ENCODE assay signal across 9 cellular contexts in genomic region chr5:69414885-69415583, GRCh38. TPM values are rescaled to one million over a fixed set of nuclear protein-coding genes. Genes with fewer than 3 reads are reported as not detected.
DNase-seq lines count a peak whose midpoint lies in the region; ATAC-seq and TF ChIP-seq lines count a peak whose summit lies in the region.
"Had no signal": no experiment of that assay in that cellular context is flagged by ENCODE, and none has a peak within 500 bp of the region (broad histone marks: within the 10 kb centered on the region; RNA-seq: fewer than 3 reads in every experiment).

A gene with protein sequence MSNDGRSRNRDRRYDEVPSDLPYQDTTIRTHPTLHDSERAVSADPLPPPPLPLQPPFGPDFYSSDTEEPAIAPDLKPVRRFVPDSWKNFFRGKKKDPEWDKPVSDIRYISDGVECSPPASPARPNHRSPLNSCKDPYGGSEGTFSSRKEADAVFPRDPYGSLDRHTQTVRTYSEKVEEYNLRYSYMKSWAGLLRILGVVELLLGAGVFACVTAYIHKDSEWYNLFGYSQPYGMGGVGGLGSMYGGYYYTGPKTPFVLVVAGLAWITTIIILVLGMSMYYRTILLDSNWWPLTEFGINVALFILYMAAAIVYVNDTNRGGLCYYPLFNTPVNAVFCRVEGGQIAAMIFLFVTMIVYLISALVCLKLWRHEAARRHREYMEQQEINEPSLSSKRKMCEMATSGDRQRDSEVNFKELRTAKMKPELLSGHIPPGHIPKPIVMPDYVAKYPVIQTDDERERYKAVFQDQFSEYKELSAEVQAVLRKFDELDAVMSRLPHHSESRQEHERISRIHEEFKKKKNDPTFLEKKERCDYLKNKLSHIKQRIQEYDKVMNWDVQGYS (plus strand): TSS chr5:69415116. CDS start chr5:69419386, 4,270 bp downstream.

- intact Hi-C loops in MCF 10A (cut with micrococcal nuclease) = no loop called here

- peaks cover 16% of the 10 kb centered on the region for H3K4me1 Mint-ChIP-seq in MCF 10A (ENCODE audit: insufficient read depth, unreplicated experiment)

- H3K4me2 ChIP-seq in smooth muscle cell = peak within 1 kb of the TSS; percentile 92

- peak; percentile 74 for ATAC-seq in HG03571 (IDR thresholded peaks at IDR 0.05; ENCODE audit: unreplicated experiment)
- no peak for ATAC-seq in GM21367 (IDR thresholded peaks at IDR 0.05; ENCODE audit: unreplicated experiment)

- H2AFZ ChIP-seq in smooth muscle cell (ENCODE audit: low read depth) = peak within 1 kb of the TSS; percentile 68

- DNase-seq in NCI-H1092 treated with DMSO at 0.1 percent for 48 hours (lab: John Stamatoyannopoulos, UW) (peak; percentile 25), NCI-H1092 (lab: John Stamatoyannopoulos, UW) (no peak), T-helper 1 cell (peak; percentile 12 to 49 (median 27)), MCF 10A (ENCODE audit: unreplicated experiment) (peak; percentile 91), smooth muscle cell (lab: John Stamatoyannopoulos, UW; ENCODE audit: unreplicated experiment) (peak; percentile 6)

- H3K27ac ChIP-seq in iPS-18a (ENCODE audit: low read length) (peak within 1 kb of the TSS; percentile 19), smooth muscle cell (ENCODE audit: low read depth) (peak within 1 kb of the TSS; percentile 18)

- peak within 1 kb of the TSS; percentile 90 for H3K27ac Mint-ChIP-seq in MCF 10A (ENCODE audit: low read depth, unreplicated experiment)

- H3K79me2 ChIP-seq in smooth muscle cell (ENCODE audit: low read depth) = no peaks in the 10 kb centered on the region

- H3K4me3 ChIP-seq in iPS-18a (ENCODE audit: low read length) (peak within 1 kb of the TSS; percentile 82), smooth muscle cell (peak within 1 kb of the TSS; percentile 63)

- TF ChIP-seq CTCF in MCF 10A (IDR thresholded peaks at IDR 0.05; ENCODE audit: unreplicated experiment) (peak; percentile 50), smooth muscle cell (IDR thresholded peaks at IDR 0.05; ENCODE audit: borderline replicate concordance, insufficient read depth, poor library complexity, severe bottlenecking) (peak; percentile 15)

- H3K9ac ChIP-seq in iPS-18a (ENCODE audit: low read length) = peak within 1 kb of the TSS; percentile 93
- peak within 1 kb of the TSS; percentile 56 for H3K9ac ChIP-seq in smooth muscle cell (ENCODE audit: low read depth)

- POLR2A ChIA-PET in MCF 10A (lab: Yijun Ruan, JAX) = interaction anchor here (0.6 to 4.1 kb wide), 10 partner anchors 11 to 321 kb away, joined by 3 to 45 read pairs (median 3); partner anchors contain the start of gene RAD17

- no peaks in the 10 kb centered on the region for H3K9me3 ChIP-seq in iPS-18a (ENCODE audit: control insufficient read depth, low read depth, low read length)
- no peaks in the 10 kb centered on the region for H3K9me3 ChIP-seq in smooth muscle cell (replicated peaks; ENCODE audit: low read depth)

- peak within 1 kb of the TSS; percentile 87 for H3K4me3 Mint-ChIP-seq in MCF 10A (ENCODE audit: unreplicated experiment)

- no peaks in the 10 kb centered on the region for H3K9me3 Mint-ChIP-seq in MCF 10A (ENCODE audit: unreplicated experiment)

- peaks cover 21% of the 10 kb centered on the region for H3K36me3 Mint-ChIP-seq in MCF 10A (ENCODE audit: insufficient read depth, unreplicated experiment)

- WGBS in smooth muscle cell (ENCODE audit: low lambda C conversion rate) = 3% methylated on average over 59 of the region's 78 CpGs

- H4K20me1 ChIP-seq in smooth muscle cell (ENCODE audit: low read depth) = no peaks in the 10 kb centered on the region

- peaks cover 7% of the 10 kb centered on the region for H3K4me1 ChIP-seq in iPS-18a (ENCODE audit: control insufficient read depth, low read depth, low read length)
- H3K4me1 ChIP-seq in smooth muscle cell (ENCODE audit: low read depth) = peaks cover 8% of the 10 kb centered on the region

- CTCF ChIA-PET in MCF 10A (lab: Yijun Ruan, JAX) = interaction anchor here (0.6 to 1.5 kb wide), 4 partner anchors 14 to 372 kb away, joined by 3 to 4 read pairs (median 3); no protein-coding TSS in a partner anchor

- no peaks in the 10 kb centered on the region for H3K27me3 Mint-ChIP-seq in MCF 10A (ENCODE audit: insufficient read depth, unreplicated experiment)

- H3K36me3 ChIP-seq in iPS-18a (ENCODE audit: control insufficient read depth, low read depth, low read length) = peaks cover 13% of the 10 kb centered on the region
- H3K36me3 ChIP-seq in smooth muscle cell (ENCODE audit: low read depth) = no peaks in the 10 kb centered on the region

- no TSS peak for BruUV-seq in MCF 10A (replicated peaks; lab: Mats Ljungman, UMichigan)

- H3K27me3 ChIP-seq in iPS-18a (ENCODE audit: control insufficient read depth, insufficient read depth, low read length) = peaks cover 17% of the 10 kb centered on the region
- H3K27me3 ChIP-seq in smooth muscle cell (ENCODE audit: low read depth) = peaks cover 23% of the 10 kb centered on the region

- peaks cover 5% of the 10 kb centered on the region for H3F3A ChIP-seq in smooth muscle cell (ENCODE audit: low read depth)

RNA-seq across cellular contexts. Expression of the gene that starts here (rescaled TPM):
- total RNA-seq in MCF 10A (2022) (19.4 and 21.8 TPM in 2 replicates), smooth muscle cell (6.1 and 8.3 TPM in 2 replicates)
- 1.4 and 11.0 TPM in 2 replicates for polyA plus RNA-seq in smooth muscle cell
- total RNA-seq: myocyte had no signal
